ENCODE assay signal across 22 cellular contexts in the genomic region with DNA sequence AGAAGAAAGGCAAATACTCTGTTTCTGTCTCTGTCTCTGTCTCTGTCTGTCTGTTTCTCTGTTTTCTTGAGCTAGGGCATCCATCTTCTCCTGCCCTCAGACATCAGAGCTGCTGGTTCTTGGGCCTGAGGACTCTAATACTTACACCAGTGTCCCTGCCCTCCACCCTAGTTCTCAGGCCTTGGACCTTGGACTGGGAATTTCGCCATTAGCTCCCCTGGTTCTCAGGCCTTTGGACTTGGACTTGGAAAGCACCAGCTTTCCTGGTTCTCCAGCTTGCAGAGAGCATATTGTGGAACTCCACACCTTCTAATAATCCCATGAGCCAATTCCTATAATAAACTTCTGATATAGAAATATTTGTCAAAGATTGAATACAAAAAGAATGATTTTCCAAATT. TPM values are rescaled to one million over a fixed set of nuclear protein-coding genes. Genes with fewer than 3 reads are reported as not detected.
"Had no signal": no experiment of that assay in that cellular context is flagged by ENCODE, and none has a peak within 500 bp of the region (broad histone marks: within the 10 kb centered on the region; RNA-seq: fewer than 3 reads in every experiment).

No MANE protein-coding gene starts in this region.

- H3K27ac ChIP-seq: KMS-11, RWPE1 had no signal

- H3K9me2 ChIP-seq: SK-N-SH had no signal

- H3K9ac ChIP-seq: KMS-11, SK-N-SH had no signal

- DNase-seq: IMR-90, Kasumi-1, MM.1S, NCI-H1092 treated with DMSO at 0.1 percent for 48 hours, NCI-H1436, NCI-H187, NCI-H2029, NCI-H2081 treated with DMSO at 0.1 percent for 48 hours, NCI-H2171, NCI-H226, NCI-H446, NCI-H510A, NCI-H524 treated with DMSO at 0.1 percent for 48 hours, NCI-H69, NCI-H774, SHP77, SK-N-SH had no signal

- H3K4me2 ChIP-seq: KMS-11, SK-N-SH had no signal

- H3K9me3 ChIP-seq: SK-N-SH had no signal

RNA-seq across cellular contexts. Expression of a gene that starts 32.6 kb away (rescaled TPM):
- total RNA-seq: HT-29, IMR-90, M059J, SK-MEL-5 had no signal
- polyA plus RNA-seq: IMR-90, SK-N-SH had no signal
